In genomic region chr11:111097191-111097590, GRCh38 we compare ENCODE assay signal across 10 cellular contexts.
DNase-seq lines count a peak whose midpoint lies in the region; ATAC-seq, FAIRE-seq and TF ChIP-seq lines count a peak whose summit lies in the region.
"Had no signal": no experiment of that assay in that cellular context is flagged by ENCODE, and none has a peak within 500 bp of the region (broad histone marks: within the 10 kb centered on the region; RNA-seq: fewer than 3 reads in every experiment).

No MANE protein-coding gene starts in this region.

- H3K27me3 ChIP-seq in body of pancreas (no peaks in the 10 kb centered on the region), right lobe of liver (no peaks in the 10 kb centered on the region), uterus (no peaks in the 10 kb centered on the region)
- H3K27me3 ChIP-seq: BLaER1 had no signal

- no peak overlapping the region for H3K27ac ChIP-seq in body of pancreas
- no peak overlapping the region for H3K27ac ChIP-seq in right lobe of liver
- no peak overlapping the region for H3K27ac ChIP-seq in uterus
- H3K27ac ChIP-seq: BLaER1 had no signal

- H3K4me3 ChIP-seq in body of pancreas = no peak overlapping the region
- peak overlapping the region in 2 of 3 donors; percentile 12 to 17 for H3K4me3 ChIP-seq in right lobe of liver
- no peak overlapping the region for H3K4me3 ChIP-seq in uterus
- H3K4me3 ChIP-seq: BLaER1 had no signal

- TF ChIP-seq POLR2A in body of pancreas (IDR thresholded peaks at IDR 0.05) (no peak), right lobe of liver (IDR thresholded peaks at IDR 0.05) (no peak), uterus (IDR thresholded peaks at IDR 0.05) (no peak)

- intact Hi-C loops in Right ventricle myocardium inferior (cut with DNase I) = no loop called here
- intact Hi-C loops in cardiac septum (cut with DNase I) = no loop called here
- intact Hi-C loops in body of pancreas (cut with DNase I) = no loop called here
- intact Hi-C loops in right lobe of liver (cut with DNase I) = no loop called here
- intact Hi-C loops in uterus (cut with DNase I; ENCODE audit: low total_unique reads) = no loop called here

- DNase-seq in Right ventricle myocardium inferior (ENCODE audit: missing footprints) = peak; percentile 83
- DNase-seq in cardiac septum (ENCODE audit: low spot score) = no peak
- peak; percentile 15 to 51 (median 30) for DNase-seq in body of pancreas
- peak in 2 of 3 donors; percentile 40 to 52 for DNase-seq in right lobe of liver
- peak; percentile 41 to 57 for DNase-seq in uterus
- DNase-seq in GM19239 (ENCODE audit: insufficient read length, low spot score) = no peak
- DNase-seq: activated naive CD4-positive, alpha-beta T cell treated with anti-CD3 and anti-CD28 coated beads for 36 hours had no signal

- WGBS in body of pancreas, 2 donors = 51% methylated on average over 11 of the region's 11 CpGs
- WGBS in right lobe of liver (ENCODE audit: insufficient coverage, low coverage, low lambda C conversion rate, missing lambda C conversion rate) = 44% methylated on average over 7 of the region's 11 CpGs

- H3K36me3 ChIP-seq in body of pancreas (replicated peaks in 1 of 2; ENCODE audit: insufficient read depth in 1 of 2, low read depth in 2 of 2) (no peaks in the 10 kb centered on the region), right lobe of liver (no peaks in the 10 kb centered on the region), uterus (no peaks in the 10 kb centered on the region)
- H3K36me3 ChIP-seq: BLaER1 had no signal

- TF ChIP-seq CTCF in body of pancreas (IDR thresholded peaks at IDR 0.05) = no peak
- no peak for TF ChIP-seq CTCF in right lobe of liver (IDR thresholded peaks at IDR 0.05)
- TF ChIP-seq CTCF in uterus (IDR thresholded peaks at IDR 0.05) = no peak

- H3K9me3 ChIP-seq in body of pancreas (no peaks in the 10 kb centered on the region), right lobe of liver (no peaks in the 10 kb centered on the region), uterus (no peaks in the 10 kb centered on the region)
- H3K9me3 ChIP-seq: BLaER1 had no signal

- ATAC-seq in Right ventricle myocardium inferior (peak; percentile 62), body of pancreas (no peak), right lobe of liver (peak; percentile 75 to 87 (median 83)), GM19452 (IDR thresholded peaks at IDR 0.05; ENCODE audit: unreplicated experiment) (no peak), HG03520 (IDR thresholded peaks at IDR 0.05; ENCODE audit: unreplicated experiment) (no peak)

- no peaks in the 10 kb centered on the region for H3K4me1 ChIP-seq in body of pancreas
- no peaks in the 10 kb centered on the region for H3K4me1 ChIP-seq in right lobe of liver
- H3K4me1 ChIP-seq in uterus = peaks cover 0 to 4% of the 10 kb centered on the region in 2 donors
- H3K4me1 ChIP-seq: BLaER1 had no signal

- FAIRE-seq in GM19239 (lab: Jason Lieb, UNC) = no peak

Comparison
In these comparisons a context has a peak if more than half of its experiments do, and no peak if none do; other contexts are left out.
1. DNase-seq: peak in Right ventricle myocardium inferior (single experiment), body of pancreas (4 of 4), right lobe of liver (2 of 3) and uterus (2 of 2); none in cardiac septum (single experiment) and GM19239 (single experiment).
2. ATAC-seq: peak in Right ventricle myocardium inferior (single experiment) and right lobe of liver (4 of 4); none in body of pancreas (single experiment), GM19452 (single experiment) and HG03520 (single experiment).
3. H3K4me3 ChIP-seq: peak in right lobe of liver (2 of 3); none in body of pancreas (0 of 2) and uterus (0 of 2).